Comparison of ENCODE assay signal across 8 cellular contexts in genomic region chr7:139720705-139721231, GRCh38. TPM values are rescaled to one million over a fixed set of nuclear protein-coding genes. Genes with fewer than 3 reads are reported as not detected.
A peak's percentile ranks its signal among the peaks of the same experiment; 100 is the strongest.
DNase-seq lines count a peak whose midpoint lies in the region; ATAC-seq and TF ChIP-seq lines count a peak whose summit lies in the region.

No MANE protein-coding gene starts in this region.

- H3K27ac ChIP-seq in body of pancreas: peak overlapping the region in 2 of 4 donors; percentile 46 to 50

- TF ChIP-seq CTCF in body of pancreas (IDR thresholded peaks at IDR 0.05) (no peak), natural killer cell (IDR thresholded peaks at IDR 0.05) (peak; percentile 32)

- H3K4me1 Mint-ChIP-seq in natural killer cell: peaks cover 24% of the 10 kb centered on the region in 2 donors

- peaks cover 0 to 5% of the 10 kb centered on the region in 2 donors for H3K36me3 ChIP-seq in body of pancreas (replicated peaks in 1 of 2; ENCODE audit: insufficient read depth in 1 of 2, low read depth in 2 of 2)

- ATAC-seq in HG03025 (IDR thresholded peaks at IDR 0.05; ENCODE audit: low FRiP score, unreplicated experiment) (peak; percentile 44), body of pancreas (peak; percentile 54), natural killer cell (peak; percentile 37 to 65 (median 48)), HG03175 (IDR thresholded peaks at IDR 0.05; ENCODE audit: unreplicated experiment) (no peak), GM19467 (IDR thresholded peaks at IDR 0.05; ENCODE audit: unreplicated experiment) (no peak)

- H3K27me3 Mint-ChIP-seq in natural killer cell (ENCODE audit: low read depth in 2 of 2): no peaks in the 10 kb centered on the region

- H3K36me3 Mint-ChIP-seq in natural killer cell: peaks cover 7% of the 10 kb centered on the region

- no peak overlapping the region for H3K27ac Mint-ChIP-seq in natural killer cell

- no peaks in the 10 kb centered on the region for H3K9me3 ChIP-seq in body of pancreas

- intact Hi-C loops in body of pancreas (cut with DNase I) (no loop called here), natural killer cell (cut with micrococcal nuclease) (loop anchor here (5.0 to 10.0 kb wide), 2 partner anchors 76 to 282 kb away; no protein-coding TSS in a partner anchor)

- no peaks in the 10 kb centered on the region for H3K9me3 Mint-ChIP-seq in natural killer cell

- no peaks in the 10 kb centered on the region for H3K27me3 ChIP-seq in body of pancreas

- no peak overlapping the region for H3K4me3 Mint-ChIP-seq in natural killer cell

- no peak overlapping the region for H3K4me3 ChIP-seq in body of pancreas

- DNase-seq in Daoy (ENCODE audit: low read depth) (peak; percentile 32), body of pancreas (peak in 1 of 4 donors; percentile 42), natural killer cell (no peak), T-helper 9 cell (no peak), NCI-H1417 (lab: John Stamatoyannopoulos, UW) (no peak)

- WGBS in body of pancreas, 2 donors: 77% methylated on average over 12 of the region's 12 CpGs

- peaks cover 36% of the 10 kb centered on the region for H3K4me1 ChIP-seq in body of pancreas

- TF ChIP-seq POLR2A in body of pancreas (IDR thresholded peaks at IDR 0.05): no peak

RNA-seq across cellular contexts. Expression of gene HIPK2, which starts 57.0 kb away (rescaled TPM):
- 10.4 and 12.2 TPM in 2 replicates for total RNA-seq in Daoy (2014; rRNA removed; shearing (Covaris generic))
- total RNA-seq in body of pancreas (10 to 100 TPM; 22.1 to 26.4 TPM), natural killer cell (100 to 1,000 TPM; 127 to 145 (median 144) TPM)

Comparison
In these comparisons a context has a peak if more than half of its experiments do, and no peak if none do; other contexts are left out.
1. ATAC-seq: peak in HG03025 (single experiment), body of pancreas (single experiment) and natural killer cell (3 of 3); none in HG03175 (single experiment) and GM19467 (single experiment).